In genomic region chr19:13396256-13397080, GRCh38 we compare ENCODE assay signal across 9 cellular contexts.
DNase-seq lines count a peak whose midpoint lies in the region; ATAC-seq lines count a peak whose summit lies in the region.
"Had no signal": no experiment of that assay in that cellular context is flagged by ENCODE, and none has a peak within 500 bp of the region (broad histone marks: within the 10 kb centered on the region; RNA-seq: fewer than 3 reads in every experiment).

No MANE protein-coding gene starts in this region.

- ATAC-seq in HG03108 (IDR thresholded peaks at IDR 0.05; ENCODE audit: unreplicated experiment) (no peak), GM21390 (IDR thresholded peaks at IDR 0.05; ENCODE audit: unreplicated experiment) (no peak)
- ATAC-seq in stimulated activated memory B cell treated with anti-CD40 and anti-IgM and Interleukin-4, amounts not matched to agents 10 μg/mL and 1 μg/mL and 100 μg/mL, for 72 hours: no peak

- peaks cover 17% of the 10 kb centered on the region for H3K9me3 Mint-ChIP-seq in stimulated activated memory B cell treated with anti-CD40 and anti-IgM and Interleukin-4, amounts not matched to agents 10 μg/mL and 1 μg/mL and 100 μg/mL, for 72 hours

- H3K4me1 Mint-ChIP-seq in stimulated activated memory B cell treated with anti-CD40 and anti-IgM and Interleukin-4, amounts not matched to agents 10 μg/mL and 1 μg/mL and 100 μg/mL, for 72 hours: peaks cover 9% of the 10 kb centered on the region

- DNase-seq in NCI-H146 (lab: John Stamatoyannopoulos, UW) (peak; percentile 22), NCI-H146 treated with DMSO at 0.1 percent for 48 hours (lab: John Stamatoyannopoulos, UW; ENCODE audit: unreplicated experiment) (no peak), RPMI7951 (ENCODE audit: low read depth) (peak; percentile 91), germinal center (ENCODE audit: low spot score) (peak; percentile 38), retina (peak; percentile 75)

- no peaks in the 10 kb centered on the region for H3K36me3 Mint-ChIP-seq in stimulated activated memory B cell treated with anti-CD40 and anti-IgM and Interleukin-4, amounts not matched to agents 10 μg/mL and 1 μg/mL and 100 μg/mL, for 72 hours

- H3K27me3 Mint-ChIP-seq in stimulated activated memory B cell treated with anti-CD40 and anti-IgM and Interleukin-4, amounts not matched to agents 10 μg/mL and 1 μg/mL and 100 μg/mL, for 72 hours: peaks cover 68% of the 10 kb centered on the region

- H3K27ac Mint-ChIP-seq in stimulated activated memory B cell treated with anti-CD40 and anti-IgM and Interleukin-4, amounts not matched to agents 10 μg/mL and 1 μg/mL and 100 μg/mL, for 72 hours: no peak overlapping the region
- H3K27ac Mint-ChIP-seq: memory B cell had no signal

- no peak overlapping the region for H3K4me3 Mint-ChIP-seq in stimulated activated memory B cell treated with anti-CD40 and anti-IgM and Interleukin-4, amounts not matched to agents 10 μg/mL and 1 μg/mL and 100 μg/mL, for 72 hours
- H3K4me3 Mint-ChIP-seq: memory B cell had no signal
